In genomic region chr2:147099845-147100244, GRCh38 we compare ENCODE assay signal across 23 cellular contexts.
DNase-seq lines count a peak whose midpoint lies in the region; ATAC-seq, FAIRE-seq and TF ChIP-seq lines count a peak whose summit lies in the region.
"Had no signal": no experiment of that assay in that cellular context is flagged by ENCODE, and none has a peak within 500 bp of the region (broad histone marks: within the 10 kb centered on the region; RNA-seq: fewer than 3 reads in every experiment).

No MANE protein-coding gene starts in this region.

- H3K27me3 ChIP-seq in bronchial epithelial cell (ENCODE audit: control insufficient read depth, insufficient read depth, low read length): no peaks in the 10 kb centered on the region
- H3K27me3 ChIP-seq: BE2C had no signal

- ATAC-seq in activated T-helper 17 cell treated with anti-CD3 and anti-CD28 coated beads, Interleukin-2, amount 50 U/mL, for 72 hours (replicated peaks): no peak

- peaks cover 13% of the 10 kb centered on the region for H3K9me3 Mint-ChIP-seq in mesothelial cell of epicardium
- peaks cover 4% of the 10 kb centered on the region for H3K9me3 Mint-ChIP-seq in activated T-helper 17 cell treated with anti-CD3 and anti-CD28 coated beads, Interleukin-2, amount 50 U/mL, for 72 hours

- peak overlapping the region; percentile 93 for H3K27ac Mint-ChIP-seq in mesothelial cell of epicardium
- H3K27ac Mint-ChIP-seq in activated T-helper 17 cell treated with anti-CD3 and anti-CD28 coated beads, Interleukin-2, amount 50 U/mL, for 72 hours: no peak overlapping the region

- H3K4me3 Mint-ChIP-seq in mesothelial cell of epicardium: no peak overlapping the region
- H3K4me3 Mint-ChIP-seq in activated T-helper 17 cell treated with anti-CD3 and anti-CD28 coated beads, Interleukin-2, amount 50 U/mL, for 72 hours: no peak overlapping the region

- no peak for TF ChIP-seq CTCF in RWPE1 (conservative IDR thresholded peaks at IDR 0.05; ENCODE audit: low read depth)
- TF ChIP-seq CTCF in bronchial epithelial cell (IDR thresholded peaks at IDR 0.05; ENCODE audit: insufficient read depth, low read length, severe bottlenecking): no peak
- TF ChIP-seq CTCF in mesothelial cell of epicardium (IDR thresholded peaks at IDR 0.05; ENCODE audit: unreplicated experiment): no peak

- POLR2A ChIA-PET in RWPE1 (lab: Yijun Ruan, JAX; ENCODE audit: low non-redundant PET): no interaction called here

- no peaks in the 10 kb centered on the region for H3K27me3 Mint-ChIP-seq in mesothelial cell of epicardium (ENCODE audit: low read depth)
- H3K27me3 Mint-ChIP-seq in activated T-helper 17 cell treated with anti-CD3 and anti-CD28 coated beads, Interleukin-2, amount 50 U/mL, for 72 hours: no peaks in the 10 kb centered on the region

- CTCF ChIA-PET in RWPE1 (lab: Yijun Ruan, JAX): interaction anchor here (0.6 to 1.9 kb wide), 2 partner anchors 17 to 920 kb away, joined by 3 to 5 read pairs; no protein-coding TSS in a partner anchor

- H3K27ac ChIP-seq in RWPE1 (no peak overlapping the region), caudate nucleus (ENCODE audit: low read depth, low read length) (no peak overlapping the region)

- peaks cover 3% of the 10 kb centered on the region for H3K36me3 Mint-ChIP-seq in mesothelial cell of epicardium
- H3K36me3 Mint-ChIP-seq in activated T-helper 17 cell treated with anti-CD3 and anti-CD28 coated beads, Interleukin-2, amount 50 U/mL, for 72 hours (ENCODE audit: low read depth): no peaks in the 10 kb centered on the region

- H3K4me1 Mint-ChIP-seq in mesothelial cell of epicardium: peaks cover 21% of the 10 kb centered on the region
- peaks cover 5% of the 10 kb centered on the region for H3K4me1 Mint-ChIP-seq in activated T-helper 17 cell treated with anti-CD3 and anti-CD28 coated beads, Interleukin-2, amount 50 U/mL, for 72 hours

- no peak for FAIRE-seq in bronchial epithelial cell (lab: Jason Lieb, UNC)
- FAIRE-seq: A204.1, D721Med, GM19239, H54 had no signal

- no peaks in the 10 kb centered on the region for H3K36me3 ChIP-seq in bronchial epithelial cell (ENCODE audit: control insufficient read depth, insufficient read depth, low read length)
- H3K36me3 ChIP-seq: BE2C had no signal

- DNase-seq in HPDE6-E6E7 (ENCODE audit: extremely low spot score) (peak; percentile 16), RWPE1 (ENCODE audit: low spot score) (peak; percentile 44), bronchial epithelial cell (ENCODE audit: low read depth) (peak; percentile 68), mesothelial cell of epicardium (ENCODE audit: low spot score in 2 of 2, unreplicated experiment in 2 of 2) (no peak), NCI-H1105 (lab: John Stamatoyannopoulos, UW) (no peak), caudate nucleus (lab: John Stamatoyannopoulos, UW) (no peak)
- no peak for DNase-seq in stimulated activated CD8-positive, alpha-beta memory T cell treated with anti-CD3 and anti-CD28 coated beads, Interleukin-4, amount 100 ng/mL, for 48 hours
- DNase-seq: BE2C, DMS53, GF-D8, KBM-7, NCI-H1105 treated with DMSO at 0.1 percent for 48 hours, NCI-H2081, NCI-H2171, NCI-H526, OCI-M1, SHP77 treated with DMSO at 0.1 percent for 48 hours, SK-N-SH had no signal

- H3K4me3 ChIP-seq in bronchial epithelial cell (ENCODE audit: low read depth, low read length): no peak overlapping the region

Comparison
In these comparisons a context has a peak if more than half of its experiments do, and no peak if none do; other contexts are left out.
1. DNase-seq: peak in HPDE6-E6E7 (single experiment), RWPE1 (single experiment) and bronchial epithelial cell (single experiment); none in mesothelial cell of epicardium (0 of 2), stimulated activated CD8-positive, alpha-beta memory T cell treated with anti-CD3 and anti-CD28 coated beads, Interleukin-4, amount 100 ng/mL, for 48 hours (single experiment), NCI-H1105 (single experiment) and caudate nucleus (0 of 61).